1 cellular context compared by ENCODE assay signal in genomic region chr10:30392564-30392990, GRCh38.
A peak's percentile ranks its signal among the peaks of the same experiment; 100 is the strongest.
TF ChIP-seq lines count a peak whose summit lies in the region.

No MANE protein-coding gene starts in this region.

TF ChIP-seq in K562, 482 proteins besides CTCF, POLR2A, EP300 and RAD21 (continued from another document and continues in another):
- TF ChIP-seq PRDM10 (IDR thresholded peaks at IDR 0.05; ENCODE audit: partially characterized antibody) (no peak), MEF2A (IDR thresholded peaks at IDR 0.05; ENCODE audit: control insufficient read depth, low read depth, low read length) (no peak), CBX3 (IDR thresholded peaks at IDR 0.05; ENCODE audit: borderline replicate concordance in 1 of 2, low read length in 2 of 2) (no peak), FOSL1 (tag; conservative IDR thresholded peaks at IDR 0.05) (no peak), ARID1B (IDR thresholded peaks at IDR 0.05) (no peak), CXXC5 (CRISPR knock-in tag; IDR thresholded peaks at IDR 0.05) (no peak), ZNF263 (CRISPR knock-in tag; IDR thresholded peaks at IDR 0.05; ENCODE audit: borderline replicate concordance) (no peak), ZBTB8A (IDR thresholded peaks at IDR 0.05; ENCODE audit: partially characterized antibody) (no peak), LEF1 (IDR thresholded peaks at IDR 0.05) (no peak), STAT5A (IDR thresholded peaks at IDR 0.05; ENCODE audit: borderline replicate concordance, low read length) (no peak), MTF1 (CRISPR knock-in tag; IDR thresholded peaks at IDR 0.05; ENCODE audit: borderline replicate concordance) (no peak), ZNF165 (CRISPR knock-in tag; IDR thresholded peaks at IDR 0.05; ENCODE audit: borderline replicate concordance) (no peak), ZNF184 (CRISPR knock-in tag; IDR thresholded peaks at IDR 0.05) (no peak), ZNF778 (CRISPR knock-in tag; IDR thresholded peaks at IDR 0.05) (no peak), ETV6 (IDR thresholded peaks at IDR 0.05; ENCODE audit: borderline replicate concordance in 1 of 2, low read depth in 2 of 2, low read length in 1 of 2) (no peak), ETV6 (CRISPR knock-in tag; IDR thresholded peaks at IDR 0.05; ENCODE audit: borderline replicate concordance) (no peak), CBX2 (IDR thresholded peaks at IDR 0.05; ENCODE audit: insufficient read depth, low read length, poor library complexity, severe bottlenecking) (no peak), TFAM (CRISPR knock-in tag; conservative IDR thresholded peaks at IDR 0.05) (no peak), CBX5 (IDR thresholded peaks at IDR 0.05; ENCODE audit: borderline replicate concordance, low read depth) (0 out of 2 replicates have a peak, but pooled peaks have one; percentile 23), RERE (CRISPR knock-in tag; IDR thresholded peaks at IDR 0.05; ENCODE audit: borderline replicate concordance) (no peak), RBM39 (optimal IDR thresholded peaks at IDR 0.05; ENCODE audit: low read depth, low read length) (no peak), TAL1 (IDR thresholded peaks at IDR 0.05) (no peak), POLR2G (IDR thresholded peaks at IDR 0.05; ENCODE audit: low read depth, low read length) (no peak), SMC3 (conservative IDR thresholded peaks at IDR 0.05; ENCODE audit: insufficient read depth, low read depth, low read length) (peak; percentile 91), ZNF655 (CRISPR knock-in tag; IDR thresholded peaks at IDR 0.05) (no peak), IRF1 (CRISPR knock-in tag; IDR thresholded peaks at IDR 0.05; ENCODE audit: borderline replicate concordance) (no peak), ARID3A (IDR thresholded peaks at IDR 0.05; ENCODE audit: borderline replicate concordance, low read depth, low read length) (no peak), RBM25 (IDR thresholded peaks at IDR 0.05; ENCODE audit: low read depth, low read length, severe bottlenecking) (no peak), ZEB2 (IDR thresholded peaks at IDR 0.05) (no peak), BCL6 (CRISPR knock-in tag; IDR thresholded peaks at IDR 0.05) (no peak), SIRT6 (IDR thresholded peaks at IDR 0.05; ENCODE audit: low read depth, low read length) (no peak), ZNF518B (CRISPR knock-in tag; IDR thresholded peaks at IDR 0.05) (no peak), ZNF431 (CRISPR knock-in tag; IDR thresholded peaks at IDR 0.05) (no peak), CC2D1A (IDR thresholded peaks at IDR 0.05) (peak; percentile 78; the same call in 1 of the 2 replicates), ZKSCAN8 (CRISPR knock-in tag; IDR thresholded peaks at IDR 0.05) (no peak), ZMIZ1 (IDR thresholded peaks at IDR 0.05; ENCODE audit: low read depth in 2 of 2, low read length in 2 of 2) (no peak), ZBTB5 (IDR thresholded peaks at IDR 0.05) (no peak), SMAD4 (CRISPR knock-in tag; conservative IDR thresholded peaks at IDR 0.05) (no peak), NFYB (IDR thresholded peaks at IDR 0.05; ENCODE audit: extremely low read depth, insufficient read length) (no peak), SIX5 (IDR thresholded peaks at IDR 0.05; ENCODE audit: borderline replicate concordance in 1 of 2, insufficient read depth in 1 of 2, low read depth in 1 of 2, low read length in 2 of 2) (no peak)
